In the genomic region with DNA sequence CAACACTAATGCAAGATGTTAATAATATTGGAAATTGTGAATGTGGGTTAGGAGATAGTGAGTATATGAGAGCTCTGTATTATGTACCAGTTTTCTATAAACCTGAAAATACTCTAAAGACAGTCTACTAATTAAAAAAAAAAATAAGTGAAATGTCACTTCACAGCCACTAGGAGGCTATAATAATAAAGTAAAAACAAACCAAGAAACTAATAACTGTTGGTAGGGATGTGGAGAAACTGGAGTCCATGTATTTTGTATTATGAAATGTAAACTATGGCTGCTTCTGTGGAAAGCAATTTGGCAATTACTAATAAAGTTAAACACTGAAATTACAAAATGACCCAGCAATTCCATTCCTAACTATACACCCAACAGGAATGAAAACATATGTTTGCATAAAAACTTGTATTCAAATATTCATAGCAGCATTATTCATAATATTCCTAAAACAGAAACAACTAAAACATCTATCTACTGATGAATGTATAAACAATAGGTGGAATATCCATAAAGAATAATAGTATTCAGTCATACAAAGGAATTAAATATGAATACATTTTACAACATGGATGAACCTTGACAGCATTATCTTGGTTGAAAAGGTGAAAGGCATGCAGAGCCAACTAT, we compare ENCODE assay signal across 2 cellular contexts.
TF ChIP-seq lines count a peak whose summit lies in the region.

No MANE protein-coding gene starts in this region.

TF ChIP-seq in liver, 16 proteins besides CTCF, POLR2A, EP300 and RAD21:
- TF ChIP-seq GABPA (IDR thresholded peaks at IDR 0.05 in 1 of 2, conservative IDR thresholded peaks at IDR 0.05 in 1 of 2) (no peak), HNF4G (IDR thresholded peaks at IDR 0.05) (no peak), YY1 (IDR thresholded peaks at IDR 0.05) (no peak), SP1 (IDR thresholded peaks at IDR 0.05) (no peak)
- TF ChIP-seq, protein P1, sequence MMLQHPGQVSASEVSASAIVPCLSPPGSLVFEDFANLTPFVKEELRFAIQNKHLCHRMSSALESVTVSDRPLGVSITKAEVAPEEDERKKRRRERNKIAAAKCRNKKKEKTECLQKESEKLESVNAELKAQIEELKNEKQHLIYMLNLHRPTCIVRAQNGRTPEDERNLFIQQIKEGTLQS (IDR thresholded peaks at IDR 0.05) = no peak
- TF ChIP-seq, protein P2, sequence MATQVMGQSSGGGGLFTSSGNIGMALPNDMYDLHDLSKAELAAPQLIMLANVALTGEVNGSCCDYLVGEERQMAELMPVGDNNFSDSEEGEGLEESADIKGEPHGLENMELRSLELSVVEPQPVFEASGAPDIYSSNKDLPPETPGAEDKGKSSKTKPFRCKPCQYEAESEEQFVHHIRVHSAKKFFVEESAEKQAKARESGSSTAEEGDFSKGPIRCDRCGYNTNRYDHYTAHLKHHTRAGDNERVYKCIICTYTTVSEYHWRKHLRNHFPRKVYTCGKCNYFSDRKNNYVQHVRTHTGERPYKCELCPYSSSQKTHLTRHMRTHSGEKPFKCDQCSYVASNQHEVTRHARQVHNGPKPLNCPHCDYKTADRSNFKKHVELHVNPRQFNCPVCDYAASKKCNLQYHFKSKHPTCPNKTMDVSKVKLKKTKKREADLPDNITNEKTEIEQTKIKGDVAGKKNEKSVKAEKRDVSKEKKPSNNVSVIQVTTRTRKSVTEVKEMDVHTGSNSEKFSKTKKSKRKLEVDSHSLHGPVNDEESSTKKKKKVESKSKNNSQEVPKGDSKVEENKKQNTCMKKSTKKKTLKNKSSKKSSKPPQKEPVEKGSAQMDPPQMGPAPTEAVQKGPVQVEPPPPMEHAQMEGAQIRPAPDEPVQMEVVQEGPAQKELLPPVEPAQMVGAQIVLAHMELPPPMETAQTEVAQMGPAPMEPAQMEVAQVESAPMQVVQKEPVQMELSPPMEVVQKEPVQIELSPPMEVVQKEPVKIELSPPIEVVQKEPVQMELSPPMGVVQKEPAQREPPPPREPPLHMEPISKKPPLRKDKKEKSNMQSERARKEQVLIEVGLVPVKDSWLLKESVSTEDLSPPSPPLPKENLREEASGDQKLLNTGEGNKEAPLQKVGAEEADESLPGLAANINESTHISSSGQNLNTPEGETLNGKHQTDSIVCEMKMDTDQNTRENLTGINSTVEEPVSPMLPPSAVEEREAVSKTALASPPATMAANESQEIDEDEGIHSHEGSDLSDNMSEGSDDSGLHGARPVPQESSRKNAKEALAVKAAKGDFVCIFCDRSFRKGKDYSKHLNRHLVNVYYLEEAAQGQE (IDR thresholded peaks at IDR 0.05) = no peak

TF ChIP-seq in HepG2, 621 proteins besides CTCF, POLR2A, EP300 and RAD21:
- TF ChIP-seq, protein P3, sequence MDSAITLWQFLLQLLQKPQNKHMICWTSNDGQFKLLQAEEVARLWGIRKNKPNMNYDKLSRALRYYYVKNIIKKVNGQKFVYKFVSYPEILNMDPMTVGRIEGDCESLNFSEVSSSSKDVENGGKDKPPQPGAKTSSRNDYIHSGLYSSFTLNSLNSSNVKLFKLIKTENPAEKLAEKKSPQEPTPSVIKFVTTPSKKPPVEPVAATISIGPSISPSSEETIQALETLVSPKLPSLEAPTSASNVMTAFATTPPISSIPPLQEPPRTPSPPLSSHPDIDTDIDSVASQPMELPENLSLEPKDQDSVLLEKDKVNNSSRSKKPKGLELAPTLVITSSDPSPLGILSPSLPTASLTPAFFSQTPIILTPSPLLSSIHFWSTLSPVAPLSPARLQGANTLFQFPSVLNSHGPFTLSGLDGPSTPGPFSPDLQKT (CRISPR knock-in tag; IDR thresholded peaks at IDR 0.05; ENCODE audit: borderline replicate concordance) = no peak
- TF ChIP-seq, protein P4, sequence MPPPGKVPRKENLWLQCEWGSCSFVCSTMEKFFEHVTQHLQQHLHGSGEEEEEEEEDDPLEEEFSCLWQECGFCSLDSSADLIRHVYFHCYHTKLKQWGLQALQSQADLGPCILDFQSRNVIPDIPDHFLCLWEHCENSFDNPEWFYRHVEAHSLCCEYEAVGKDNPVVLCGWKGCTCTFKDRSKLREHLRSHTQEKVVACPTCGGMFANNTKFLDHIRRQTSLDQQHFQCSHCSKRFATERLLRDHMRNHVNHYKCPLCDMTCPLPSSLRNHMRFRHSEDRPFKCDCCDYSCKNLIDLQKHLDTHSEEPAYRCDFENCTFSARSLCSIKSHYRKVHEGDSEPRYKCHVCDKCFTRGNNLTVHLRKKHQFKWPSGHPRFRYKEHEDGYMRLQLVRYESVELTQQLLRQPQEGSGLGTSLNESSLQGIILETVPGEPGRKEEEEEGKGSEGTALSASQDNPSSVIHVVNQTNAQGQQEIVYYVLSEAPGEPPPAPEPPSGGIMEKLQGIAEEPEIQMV (CRISPR knock-in tag; IDR thresholded peaks at IDR 0.05; ENCODE audit: low read depth) = no peak
- TF ChIP-seq AGO1 (IDR thresholded peaks at IDR 0.05; ENCODE audit: low read depth, low read length, poor library complexity, severe bottlenecking) (no peak), CAMTA2 (CRISPR knock-in tag; IDR thresholded peaks at IDR 0.05; ENCODE audit: borderline replicate concordance) (no peak)
- TF ChIP-seq, protein P5, sequence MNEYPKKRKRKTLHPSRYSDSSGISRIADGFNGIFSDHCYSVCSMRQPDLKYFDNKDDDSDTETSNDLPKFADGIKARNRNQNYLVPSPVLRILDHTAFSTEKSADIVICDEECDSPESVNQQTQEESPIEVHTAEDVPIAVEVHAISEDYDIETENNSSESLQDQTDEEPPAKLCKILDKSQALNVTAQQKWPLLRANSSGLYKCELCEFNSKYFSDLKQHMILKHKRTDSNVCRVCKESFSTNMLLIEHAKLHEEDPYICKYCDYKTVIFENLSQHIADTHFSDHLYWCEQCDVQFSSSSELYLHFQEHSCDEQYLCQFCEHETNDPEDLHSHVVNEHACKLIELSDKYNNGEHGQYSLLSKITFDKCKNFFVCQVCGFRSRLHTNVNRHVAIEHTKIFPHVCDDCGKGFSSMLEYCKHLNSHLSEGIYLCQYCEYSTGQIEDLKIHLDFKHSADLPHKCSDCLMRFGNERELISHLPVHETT (CRISPR knock-in tag; conservative IDR thresholded peaks at IDR 0.05) = no peak
- TF ChIP-seq, protein P6, sequence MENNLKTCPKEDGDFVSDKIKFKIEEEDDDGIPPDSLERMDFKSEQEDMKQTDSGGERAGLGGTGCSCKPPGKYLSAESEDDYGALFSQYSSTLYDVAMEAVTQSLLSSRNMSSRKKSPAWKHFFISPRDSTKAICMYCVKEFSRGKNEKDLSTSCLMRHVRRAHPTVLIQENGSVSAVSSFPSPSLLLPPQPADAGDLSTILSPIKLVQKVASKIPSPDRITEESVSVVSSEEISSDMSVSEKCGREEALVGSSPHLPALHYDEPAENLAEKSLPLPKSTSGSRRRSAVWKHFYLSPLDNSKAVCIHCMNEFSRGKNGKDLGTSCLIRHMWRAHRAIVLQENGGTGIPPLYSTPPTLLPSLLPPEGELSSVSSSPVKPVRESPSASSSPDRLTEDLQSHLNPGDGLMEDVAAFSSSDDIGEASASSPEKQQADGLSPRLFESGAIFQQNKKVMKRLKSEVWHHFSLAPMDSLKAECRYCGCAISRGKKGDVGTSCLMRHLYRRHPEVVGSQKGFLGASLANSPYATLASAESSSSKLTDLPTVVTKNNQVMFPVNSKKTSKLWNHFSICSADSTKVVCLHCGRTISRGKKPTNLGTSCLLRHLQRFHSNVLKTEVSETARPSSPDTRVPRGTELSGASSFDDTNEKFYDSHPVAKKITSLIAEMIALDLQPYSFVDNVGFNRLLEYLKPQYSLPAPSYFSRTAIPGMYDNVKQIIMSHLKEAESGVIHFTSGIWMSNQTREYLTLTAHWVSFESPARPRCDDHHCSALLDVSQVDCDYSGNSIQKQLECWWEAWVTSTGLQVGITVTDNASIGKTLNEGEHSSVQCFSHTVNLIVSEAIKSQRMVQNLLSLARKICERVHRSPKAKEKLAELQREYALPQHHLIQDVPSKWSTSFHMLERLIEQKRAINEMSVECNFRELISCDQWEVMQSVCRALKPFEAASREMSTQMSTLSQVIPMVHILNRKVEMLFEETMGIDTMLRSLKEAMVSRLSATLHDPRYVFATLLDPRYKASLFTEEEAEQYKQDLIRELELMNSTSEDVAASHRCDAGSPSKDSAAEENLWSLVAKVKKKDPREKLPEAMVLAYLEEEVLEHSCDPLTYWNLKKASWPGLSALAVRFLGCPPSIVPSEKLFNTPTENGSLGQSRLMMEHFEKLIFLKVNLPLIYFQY (CRISPR knock-in tag; IDR thresholded peaks at IDR 0.05; ENCODE audit: borderline replicate concordance) = no peak
